In the genomic region with DNA sequence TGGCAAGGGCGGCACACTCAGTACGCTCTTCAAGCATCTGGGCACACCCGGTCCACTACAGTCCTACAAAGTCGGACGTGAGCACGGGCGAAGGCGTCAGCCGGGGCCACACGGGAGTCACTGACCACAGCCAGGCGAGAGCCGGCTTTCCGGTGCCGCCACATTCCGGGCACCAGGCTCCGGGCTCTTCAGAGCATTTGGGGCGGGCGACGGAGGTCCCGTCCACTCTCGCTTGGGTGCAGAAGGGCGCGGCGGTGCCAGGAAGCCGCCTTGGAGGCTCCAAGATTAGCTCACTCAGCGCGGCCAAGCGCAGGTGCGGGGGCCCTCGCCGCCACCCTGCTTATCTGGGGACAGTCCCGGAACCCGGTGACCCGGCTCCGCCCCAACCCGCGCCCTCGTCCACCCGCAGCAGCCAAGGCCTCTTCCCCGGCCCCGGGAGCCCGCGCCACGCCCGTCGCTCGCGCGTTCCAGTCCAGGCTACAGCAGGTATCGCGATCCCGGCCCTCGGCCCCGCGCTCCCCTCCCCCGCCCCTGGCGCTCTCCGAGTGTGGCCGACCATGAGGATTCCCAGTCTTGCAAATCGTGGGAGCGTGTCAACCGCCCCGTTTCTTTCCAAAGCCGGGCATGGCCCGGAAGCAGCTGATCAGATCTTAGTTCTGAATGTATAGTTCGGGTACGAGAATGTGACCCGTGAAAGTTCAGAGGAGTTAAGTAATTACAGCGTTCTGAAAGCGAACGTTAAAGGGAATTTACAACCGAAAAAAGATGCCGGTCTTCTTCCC, we compare ENCODE assay signal across 9 cellular contexts. TPM values are rescaled to one million over a fixed set of nuclear protein-coding genes. Genes with fewer than 3 reads are reported as not detected.
DNase-seq lines count a peak whose midpoint lies in the region; ATAC-seq and TF ChIP-seq lines count a peak whose summit lies in the region.
"Had no signal": no experiment of that assay in that cellular context is flagged by ENCODE, and none has a peak within 500 bp of the region (broad histone marks: within the 10 kb centered on the region; RNA-seq: fewer than 3 reads in every experiment).

Gene ADPRH (plus strand): TSS at position 127 of the 782 bp plus-strand sequence. CDS start 2,678 bp downstream, outside the sequence.

- no peak for TF ChIP-seq EP300 in stomach (IDR thresholded peaks at IDR 0.05)

- H3K4me1 ChIP-seq in esophagus (ENCODE audit: control insufficient read depth in 2 of 2, insufficient read depth in 2 of 2, low read length in 1 of 2) (no peaks in the 10 kb centered on the region), muscle layer of colon (ENCODE audit: insufficient read depth, low read length) (peaks cover 7% of the 10 kb centered on the region), stomach (peaks cover 5 to 28% (median 19%) of the 10 kb centered on the region in 4 donors)

- no peak for TF ChIP-seq POLR2A in stomach (IDR thresholded peaks at IDR 0.05)

- TF ChIP-seq CTCF in stomach (IDR thresholded peaks at IDR 0.05) = no peak

- H3K9me3 ChIP-seq in esophagus (ENCODE audit: control insufficient read depth in 2 of 2, insufficient read depth in 1 of 2, low read depth in 1 of 2, low read length in 1 of 2) (no peaks in the 10 kb centered on the region), muscle layer of colon (ENCODE audit: low read length) (no peaks in the 10 kb centered on the region), stomach (no peaks in the 10 kb centered on the region)

- peak within 1 kb of the TSS; percentile 87 for H3K27ac ChIP-seq in esophagus (ENCODE audit: low read depth in 2 of 2, low read length in 1 of 2)
- peak within 1 kb of the TSS; percentile 74 for H3K27ac ChIP-seq in muscle layer of colon (ENCODE audit: low read depth, low read length)
- peak within 1 kb of the TSS; percentile 87 to 93 (median 90) for H3K27ac ChIP-seq in stomach

- H3K4me3 ChIP-seq in esophagus (ENCODE audit: low read depth in 1 of 2, low read length in 2 of 2) (peak within 1 kb of the TSS; percentile 54 to 64), muscle layer of colon (ENCODE audit: low read depth in 1 of 2, low read length in 2 of 2) (peak within 1 kb of the TSS; percentile 65 to 81), stomach (peak within 1 kb of the TSS; percentile 51 to 72 (median 60))

- DNase-seq in NCI-H345 (lab: John Stamatoyannopoulos, UW) (peak; percentile 16), NCI-H345 treated with DMSO at 0.1 percent for 48 hours (lab: John Stamatoyannopoulos, UW; ENCODE audit: unreplicated experiment) (no peak), NCI-H1105 treated with DMSO at 0.1 percent for 48 hours (lab: John Stamatoyannopoulos, UW) (peak; percentile 52), stomach (peak; percentile 84)
- DNase-seq in activated CD8-positive, alpha-beta memory T cell treated with anti-CD3 and anti-CD28 coated beads, Interleukin-2, amount 50 U/mL, for 4 hours = peak; percentile 35
- DNase-seq: DND-41 had no signal

- intact Hi-C loops in stomach (cut with DNase I; ENCODE audit: low total_unique reads) = no loop called here

- H3K36me3 ChIP-seq in esophagus (ENCODE audit: control insufficient read depth in 2 of 2, insufficient read depth in 2 of 2, low read length in 1 of 2) (no peaks in the 10 kb centered on the region), muscle layer of colon (ENCODE audit: insufficient read depth, low read length) (no peaks in the 10 kb centered on the region), stomach (no peaks in the 10 kb centered on the region)

- WGBS in esophagus, 2 donors = 1% methylated on average over 63 to 73 of the region's 73 CpGs
- WGBS in stomach, 5 donors = 1 to 3% (median 1%) methylated on average over 18 to 73 of the region's 73 CpGs

- H3K9ac ChIP-seq in muscle layer of colon (ENCODE audit: low read length) = peak within 1 kb of the TSS; percentile 71

- H3K27me3 ChIP-seq in esophagus (ENCODE audit: control insufficient read depth in 1 of 2, insufficient read depth in 2 of 2, low read length in 2 of 2) (no peaks in the 10 kb centered on the region), muscle layer of colon (ENCODE audit: control insufficient read depth in 1 of 2, insufficient read depth in 2 of 2, low read length in 2 of 2) (no peaks in the 10 kb centered on the region), stomach (no peaks in the 10 kb centered on the region)

- peak; percentile 59 for ATAC-seq in HG02623 (IDR thresholded peaks at IDR 0.05; ENCODE audit: unreplicated experiment)

RNA-seq across cellular contexts. Expression of gene ADPRH, which starts in this region (rescaled TPM):
- polyA plus RNA-seq in esophagus (1 to 10 TPM; 1.2 to 1.3 TPM), stomach (1 to 10 TPM; 1.8 to 3.7 (median 2.5) TPM)
- total RNA-seq in stomach = 10 to 100 TPM in 1 of 5 donors, 1 to 10 TPM in 2, under 1 TPM in 1, not detected in 1; 0.89 to 21.4 (median 2.8) TPM
